ENCODE assay signal across 24 cellular contexts in the genomic region with DNA sequence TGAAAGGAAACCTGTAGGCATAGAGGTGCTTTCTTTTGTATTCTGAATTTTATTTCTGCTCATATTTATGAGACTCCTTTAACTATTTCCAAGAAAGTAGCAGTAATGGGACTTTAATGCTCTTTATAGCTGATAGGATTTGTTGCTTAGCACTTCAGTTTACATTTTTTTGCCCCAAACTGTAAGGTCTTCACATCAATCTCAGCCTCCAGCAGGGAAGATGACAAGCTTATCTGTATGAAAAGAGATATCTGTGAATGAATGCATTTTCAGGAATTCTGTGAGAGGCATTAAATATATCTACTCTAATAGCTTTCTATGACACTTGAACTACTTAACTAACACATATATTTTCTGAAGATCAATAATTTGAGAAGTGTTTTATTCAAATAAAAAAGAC.
"Had no signal": no experiment of that assay in that cellular context is flagged by ENCODE, and none has a peak within 500 bp of the region (broad histone marks: within the 10 kb centered on the region; RNA-seq: fewer than 3 reads in every experiment).

No MANE protein-coding gene starts in this region.

- H3K27ac ChIP-seq: stomach, suprapubic skin, testis, thoracic aorta, thyroid gland, tibial artery, tibial nerve, transverse colon, upper lobe of left lung, upper lobe of right lung, uterus, vagina had no signal

- H3K4me1 ChIP-seq: stomach, suprapubic skin, testis, thyroid gland, tibial artery, tibial nerve, transverse colon, upper lobe of left lung, upper lobe of right lung, uterus, vagina had no signal

- H3K27me3 ChIP-seq: stomach, suprapubic skin, testis, thyroid gland, tibial artery, tibial nerve, transverse colon, upper lobe of left lung, upper lobe of right lung, uterus, vagina had no signal

- H3K36me3 ChIP-seq: stomach, suprapubic skin, thoracic aorta, thyroid gland, tibial artery, tibial nerve, transverse colon, upper lobe of left lung, upper lobe of right lung, uterus, vagina had no signal

- DNase-seq: stimulated activated CD4-positive, alpha-beta T cell treated with anti-CD3 and anti-CD28 coated beads, Interleukin-2, amount 100 ng/mL, for 48 hours; stimulated activated CD4-positive, alpha-beta T cell treated with anti-CD3 and anti-CD28 coated beads, Interleukin-4, amount 100 ng/mL, for 1 hour; stimulated activated CD4-positive, alpha-beta T cell treated with anti-CD3 and anti-CD28 coated beads, Interleukin-4, amount 100 ng/mL, for 24 hours; stimulated activated CD4-positive, alpha-beta T cell treated with anti-CD3 and anti-CD28 coated beads, Interleukin-4, amount 100 ng/mL, for 4 hours; stimulated activated CD8-positive, alpha-beta memory T cell treated with anti-CD3 and anti-CD28 coated beads, Interleukin-4, amount 100 ng/mL, for 48 hours; stimulated activated naive B cell treated with anti-CD40 and anti-IgM and Interleukin-4, amounts not matched to agents 10 μg/mL and 1 μg/mL and 100 μg/mL, for 72 hours; stimulated activated naive CD4-positive, alpha-beta T cell; stimulated activated naive CD4-positive, alpha-beta T cell treated with Interleukin-2 at 50 U/mL for 16 hours; stimulated activated naive CD8-positive, alpha-beta T cell treated with anti-CD3 and anti-CD28 coated beads, Interleukin-15, amount 100 ng/mL, for 72 hours; stimulated activated naive CD8-positive, alpha-beta T cell treated with anti-CD3 and anti-CD28 coated beads, Interleukin-15, Interleukin-2, amounts not matched to agents 100 U/mL and 50 U/mL, for 24 hours; stomach; substantia nigra; testis; thyroid gland; tibial artery; transverse colon; trophoblast cell; upper lobe of left lung; upper lobe of right lung; uterus had no signal

- H3K9me3 ChIP-seq: suprapubic skin, testis, thoracic aorta, thyroid gland, tibial artery, tibial nerve, transverse colon, upper lobe of left lung, upper lobe of right lung, uterus, vagina had no signal

- H3K4me3 ChIP-seq: stomach, suprapubic skin, testis, thoracic aorta, thyroid gland, tibial artery, tibial nerve, transverse colon, upper lobe of left lung, upper lobe of right lung, uterus, vagina had no signal
